ENCODE assay signal across 10 cellular contexts in genomic region chr16:55655709-55656694, GRCh38. TPM values are rescaled to one million over a fixed set of nuclear protein-coding genes. Genes with fewer than 3 reads are reported as not detected.
A peak's percentile ranks its signal among the peaks of the same experiment; 100 is the strongest.
DNase-seq lines count a peak whose midpoint lies in the region; ATAC-seq, FAIRE-seq and TF ChIP-seq lines count a peak whose summit lies in the region.
"Had no signal": no experiment of that assay in that cellular context is flagged by ENCODE, and none has a peak within 500 bp of the region (broad histone marks: within the 10 kb centered on the region; RNA-seq: fewer than 3 reads in every experiment).

Gene SLC6A2 (plus strand): TSS chr16:55655988. CDS start chr16:55656695, 707 bp downstream.

- H3K79me2 ChIP-seq in osteoblast (ENCODE audit: insufficient read depth, low read length), result no peaks in the 10 kb centered on the region

- TF ChIP-seq EP300 in tibial nerve (IDR thresholded peaks at IDR 0.05), result no peak

- H3K4me3 ChIP-seq in kidney (ENCODE audit: low read length in 2 of 2), result no peak within 1 kb of the TSS
- H3K4me3 ChIP-seq in tibial nerve, result peak within 1 kb of the TSS in 3 of 4 donors; percentile 11 to 35 (median 16)
- no peak within 1 kb of the TSS for H3K4me3 ChIP-seq in osteoblast (ENCODE audit: insufficient read depth, low read length)
- no peak within 1 kb of the TSS for H3K4me3 ChIP-seq in uterus

- H4K20me1 ChIP-seq in osteoblast (ENCODE audit: insufficient read depth, low read length), result no peaks in the 10 kb centered on the region

- intact Hi-C loops in kidney (cut with DNase I), result no loop called here
- intact Hi-C loops in uterus (cut with DNase I; ENCODE audit: low total_unique reads), result no loop called here

- peaks cover 0 to 48% of the 10 kb centered on the region in 2 donors for H3K27me3 ChIP-seq in tibial nerve
- peaks cover 61% of the 10 kb centered on the region for H3K27me3 ChIP-seq in osteoblast (ENCODE audit: insufficient read depth, low read length)
- H3K27me3 ChIP-seq in uterus, result peaks cover 0 to 7% of the 10 kb centered on the region in 2 donors

- H2AFZ ChIP-seq in osteoblast (ENCODE audit: low read length), result no peak within 1 kb of the TSS

- H3K27ac Mint-ChIP-seq in endothelial cell (ENCODE audit: unreplicated experiment), result no peak within 1 kb of the TSS
- H3K27ac Mint-ChIP-seq: activated naive CD8-positive, alpha-beta T cell treated with anti-CD3 and anti-CD28 coated beads, Interleukin-2, amount 50 U/mL, for 24 hours had no signal

- DNase-seq in NCI-H1105 (lab: John Stamatoyannopoulos, UW) (peak; percentile 23), endothelial cell (ENCODE audit: low spot score) (peak; percentile 49), kidney (peak; percentile 73), tibial nerve (ENCODE audit: low spot score in 2 of 2) (no peak), NCI-H146 (lab: John Stamatoyannopoulos, UW) (no peak), osteoblast (ENCODE audit: insufficient read length, low spot score, missing footprints) (no peak), uterus (no peak)
- DNase-seq: activated naive CD8-positive, alpha-beta T cell treated with anti-CD3 and anti-CD28 coated beads, Interleukin-2, amount 50 U/mL, for 24 hours had no signal

- no peak for ATAC-seq in GM18907 (IDR thresholded peaks at IDR 0.05; ENCODE audit: unreplicated experiment)
- ATAC-seq: activated naive CD8-positive, alpha-beta T cell treated with anti-CD3 and anti-CD28 coated beads, Interleukin-2, amount 50 U/mL, for 24 hours had no signal

- peaks cover 12% of the 10 kb centered on the region for H3K27me3 Mint-ChIP-seq in endothelial cell (ENCODE audit: unreplicated experiment)

- no peak for TF ChIP-seq CTCF in endothelial cell (IDR thresholded peaks at IDR 0.05; ENCODE audit: unreplicated experiment)
- no peak for TF ChIP-seq CTCF in kidney (IDR thresholded peaks at IDR 0.05; ENCODE audit: borderline replicate concordance, extremely low read depth, insufficient read depth)
- TF ChIP-seq CTCF in tibial nerve (IDR thresholded peaks at IDR 0.05), result peak in 1 of 5 experiments; percentile 24
- no peak for TF ChIP-seq CTCF in osteoblast (IDR thresholded peaks at IDR 0.05; ENCODE audit: extremely low read depth, low read depth, low read length)
- peak in 1 of 4 experiments; percentile 3 for TF ChIP-seq CTCF in uterus (IDR thresholded peaks at IDR 0.05)

- WGBS in tibial nerve, 2 donors, result 1 to 2% methylated on average over 42 to 80 of the region's 90 CpGs

- no peaks in the 10 kb centered on the region for H3K4me1 Mint-ChIP-seq in endothelial cell (ENCODE audit: unreplicated experiment)
- H3K4me1 Mint-ChIP-seq: activated naive CD8-positive, alpha-beta T cell treated with anti-CD3 and anti-CD28 coated beads, Interleukin-2, amount 50 U/mL, for 24 hours had no signal

- H3K9ac ChIP-seq in kidney (ENCODE audit: low read length in 2 of 2), result no peak within 1 kb of the TSS

- no peak within 1 kb of the TSS for H3K4me2 ChIP-seq in osteoblast (ENCODE audit: insufficient read depth, low read length)

- H3K27ac ChIP-seq in kidney (ENCODE audit: low read depth in 2 of 2, low read length in 2 of 2) (no peak within 1 kb of the TSS), tibial nerve (no peak within 1 kb of the TSS), osteoblast (ENCODE audit: low read depth, low read length) (no peak within 1 kb of the TSS), uterus (no peak within 1 kb of the TSS)

- no peaks in the 10 kb centered on the region for H3K4me1 ChIP-seq in kidney (ENCODE audit: control insufficient read depth in 1 of 2, insufficient read depth in 1 of 2, low read depth in 1 of 2, low read length in 2 of 2)
- peaks cover 0 to 17% (median 0%) of the 10 kb centered on the region in 4 donors for H3K4me1 ChIP-seq in tibial nerve
- H3K4me1 ChIP-seq in osteoblast (ENCODE audit: insufficient read depth, low read length), result no peaks in the 10 kb centered on the region
- H3K4me1 ChIP-seq in uterus, result peaks cover 0 to 10% of the 10 kb centered on the region in 2 donors

- H3K9me3 Mint-ChIP-seq in endothelial cell (ENCODE audit: unreplicated experiment), result no peaks in the 10 kb centered on the region
- H3K9me3 Mint-ChIP-seq: activated naive CD8-positive, alpha-beta T cell treated with anti-CD3 and anti-CD28 coated beads, Interleukin-2, amount 50 U/mL, for 24 hours had no signal

- peak within 1 kb of the TSS; percentile 66 for H3K4me3 Mint-ChIP-seq in endothelial cell (ENCODE audit: unreplicated experiment)
- H3K4me3 Mint-ChIP-seq: activated naive CD8-positive, alpha-beta T cell treated with anti-CD3 and anti-CD28 coated beads, Interleukin-2, amount 50 U/mL, for 24 hours had no signal

- no peaks in the 10 kb centered on the region for H3K9me3 ChIP-seq in kidney (ENCODE audit: control insufficient read depth in 1 of 2, low read length in 2 of 2)
- no peaks in the 10 kb centered on the region for H3K9me3 ChIP-seq in tibial nerve
- no peaks in the 10 kb centered on the region for H3K9me3 ChIP-seq in osteoblast (ENCODE audit: low read depth, low read length)
- no peaks in the 10 kb centered on the region for H3K9me3 ChIP-seq in uterus

- no peaks in the 10 kb centered on the region for H3K36me3 Mint-ChIP-seq in endothelial cell (ENCODE audit: low read depth, unreplicated experiment)

- FAIRE-seq in kidney (lab: Jason Lieb, UNC), result no peak
- FAIRE-seq: frontal cortex had no signal

- no peak for TF ChIP-seq POLR2A in tibial nerve (IDR thresholded peaks at IDR 0.05)
- no peak for TF ChIP-seq POLR2A in uterus (IDR thresholded peaks at IDR 0.05)

- H3K36me3 ChIP-seq in kidney (ENCODE audit: control insufficient read depth in 1 of 2, insufficient read depth in 2 of 2, low read length in 2 of 2) (no peaks in the 10 kb centered on the region), tibial nerve (no peaks in the 10 kb centered on the region), osteoblast (ENCODE audit: insufficient read depth, low read length) (no peaks in the 10 kb centered on the region), uterus (no peaks in the 10 kb centered on the region)

RNA-seq across cellular contexts. Expression of gene SLC6A2, which starts in this region (rescaled TPM):
- total RNA-seq in endothelial cell (ENCODE audit: unreplicated experiment) (not detected), kidney (0.09 TPM), tibial nerve (under 1 TPM in 3 of 4 donors, not detected in 1; 0.22 to 0.59 (median 0.30) TPM), osteoblast (not detected in 2 replicates), uterus (1 to 10 TPM in 2 of 4 donors, under 1 TPM in 1, not detected in 1; 0.51 to 2.1 (median 1.0) TPM)
- polyA plus RNA-seq in kidney (ENCODE audit: insufficient read depth, low read depth, low replicate concordance), result 0.73 TPM

Comparison
In these comparisons a context has a peak if more than half of its experiments do, and no peak if none do; other contexts are left out.
1. Peak in DNase-seq in endothelial cell; RNA of the gene not detected or under 1 TPM.
2. Peak in DNase-seq in kidney; RNA of the gene not detected or under 1 TPM.
3. H3K4me3 ChIP-seq: peak in tibial nerve (3 of 4); none in kidney (0 of 2), osteoblast (single experiment) and uterus (0 of 2).